ENCODE assay signal across 16 cellular contexts in the genomic region with DNA sequence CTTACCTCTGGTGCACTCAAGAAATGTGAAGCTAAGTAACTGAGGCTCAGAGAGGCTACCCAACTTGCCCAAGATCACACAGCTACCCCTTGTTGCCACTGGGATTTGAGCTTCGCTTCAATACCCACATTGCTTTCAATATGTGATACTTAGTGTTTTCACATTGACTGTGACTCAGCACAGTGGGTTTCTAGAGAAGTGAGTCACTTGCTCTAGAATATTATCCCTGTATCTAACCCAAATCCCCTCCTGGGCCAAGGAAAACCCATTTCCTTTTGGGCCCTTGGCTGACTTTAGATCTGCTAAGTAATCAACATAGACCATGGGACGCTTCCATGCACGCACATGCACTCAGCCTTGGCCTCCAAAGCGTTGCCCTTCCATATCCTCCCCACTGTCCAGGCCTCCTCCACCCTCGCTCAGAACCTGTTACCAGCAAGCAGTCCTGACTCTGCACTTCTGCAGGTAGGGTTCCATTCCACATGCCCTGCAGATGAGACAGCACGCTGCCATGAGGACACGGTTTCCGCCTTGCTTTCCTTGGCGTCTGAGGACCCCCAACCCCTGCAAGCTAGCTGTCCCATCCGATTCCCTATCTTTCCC.
DNase-seq lines count a peak whose midpoint lies in the region; ATAC-seq and TF ChIP-seq lines count a peak whose summit lies in the region.
"Had no signal": no experiment of that assay in that cellular context is flagged by ENCODE, and none has a peak within 500 bp of the region (broad histone marks: within the 10 kb centered on the region; RNA-seq: fewer than 3 reads in every experiment).

No MANE protein-coding gene starts in this region.

- H3K9me3 ChIP-seq in MG63, result no peaks in the 10 kb centered on the region
- no peaks in the 10 kb centered on the region for H3K9me3 ChIP-seq in skeletal muscle tissue (ENCODE audit: control insufficient read depth in 3 of 3, low read length in 3 of 3)
- H3K9me3 ChIP-seq in WERI-Rb-1 (ENCODE audit: severe bottlenecking), result no peaks in the 10 kb centered on the region
- H3K9me3 ChIP-seq: sigmoid colon, testis had no signal

- H3K4me3 ChIP-seq in MG63 (no peak overlapping the region), skeletal muscle tissue (ENCODE audit: low read length in 3 of 3) (no peak overlapping the region), WERI-Rb-1 (ENCODE audit: low read depth, low read length) (no peak overlapping the region)
- H3K4me3 ChIP-seq: dorsolateral prefrontal cortex, sigmoid colon, testis had no signal

- peaks cover 8 to 27% (median 23%) of the 10 kb centered on the region in 3 donors for H3K4me1 ChIP-seq in skeletal muscle tissue (ENCODE audit: control insufficient read depth in 3 of 3, insufficient read depth in 3 of 3, low read length in 3 of 3)
- H3K4me1 ChIP-seq: sigmoid colon had no signal

- ATAC-seq in activated CD4-positive, alpha-beta T cell treated with anti-CD3 and anti-CD28 coated beads for 36 hours, result peak; percentile 95
- ATAC-seq: activated CD4-positive, CD25-positive, alpha-beta regulatory T cell treated with anti-CD3 and anti-CD28 coated beads, Interleukin-2, amount 50 U/mL, for 24 hours; left lobe of liver; naive thymus-derived CD8-positive, alpha-beta T cell had no signal

- H3K27me3 Mint-ChIP-seq in activated CD4-positive, alpha-beta T cell treated with anti-CD3 and anti-CD28 coated beads for 36 hours, result peaks cover 2% of the 10 kb centered on the region
- H3K27me3 Mint-ChIP-seq in dendritic cell treated with granulocyte-macrophage colony-stimulating factor and Interleukin-4, amounts not matched to agents 40 ng/mL and 50 ng/mL, for 4 days, result peaks cover 29% of the 10 kb centered on the region

- no peak for TF ChIP-seq CTCF in WERI-Rb-1 (IDR thresholded peaks at IDR 0.05; ENCODE audit: low read depth, low read length)

- no peaks in the 10 kb centered on the region for H3K27me3 ChIP-seq in MG63
- no peaks in the 10 kb centered on the region for H3K27me3 ChIP-seq in skeletal muscle tissue (ENCODE audit: control insufficient read depth in 3 of 3, insufficient read depth in 3 of 3, low read length in 3 of 3)
- no peaks in the 10 kb centered on the region for H3K27me3 ChIP-seq in WERI-Rb-1 (ENCODE audit: insufficient read depth, low read depth, severe bottlenecking)
- H3K27me3 ChIP-seq: dorsolateral prefrontal cortex, sigmoid colon, testis had no signal

- peak; percentile 16 for DNase-seq in activated CD4-positive, alpha-beta T cell treated with anti-CD3 and anti-CD28 coated beads for 36 hours
- DNase-seq in activated CD4-positive, alpha-beta T cell treated with anti-CD3 and anti-CD28 coated beads, Interleukin-2, amount 50 U/mL, for 1 hour, result no peak
- DNase-seq in MG63 (peak; percentile 85), WERI-Rb-1 (no peak), dermis blood vessel endothelial cell (no peak)
- no peak for DNase-seq in effector CD8-positive, alpha-beta T cell (lab: John Stamatoyannopoulos, UW)
- DNase-seq: CD8-positive, alpha-beta memory T cell; naive thymus-derived CD8-positive, alpha-beta T cell; NCI-H2171; sigmoid colon; testis had no signal

- no peaks in the 10 kb centered on the region for H3K36me3 Mint-ChIP-seq in activated CD4-positive, alpha-beta T cell treated with anti-CD3 and anti-CD28 coated beads for 36 hours (ENCODE audit: low read depth)
- H3K36me3 Mint-ChIP-seq in dendritic cell treated with granulocyte-macrophage colony-stimulating factor and Interleukin-4, amounts not matched to agents 40 ng/mL and 50 ng/mL, for 4 days (ENCODE audit: low read depth), result no peaks in the 10 kb centered on the region
- H3K36me3 Mint-ChIP-seq: CD8-positive, alpha-beta memory T cell; naive thymus-derived CD8-positive, alpha-beta T cell had no signal

- no peaks in the 10 kb centered on the region for H3K9me3 Mint-ChIP-seq in activated CD4-positive, alpha-beta T cell treated with anti-CD3 and anti-CD28 coated beads for 36 hours (ENCODE audit: low read depth)
- no peaks in the 10 kb centered on the region for H3K9me3 Mint-ChIP-seq in dendritic cell treated with granulocyte-macrophage colony-stimulating factor and Interleukin-4, amounts not matched to agents 40 ng/mL and 50 ng/mL, for 4 days
- H3K9me3 Mint-ChIP-seq: CD8-positive, alpha-beta memory T cell; naive thymus-derived CD8-positive, alpha-beta T cell had no signal

- POLR2A ChIA-PET in activated CD4-positive, alpha-beta T cell treated with anti-CD3 and anti-CD28 coated beads for 36 hours (lab: Charles Lee), result no interaction called here

- intact Hi-C loops in activated CD4-positive, alpha-beta T cell treated with anti-CD3 and anti-CD28 coated beads for 36 hours (cut with DNase I, micrococcal nuclease), result loop anchor here in 1 of 2 experiments (2.0 kb wide), 1 partner anchor 28 kb away; no protein-coding TSS in a partner anchor
- intact Hi-C loops in dendritic cell treated with granulocyte-macrophage colony-stimulating factor and Interleukin-4, amounts not matched to agents 40 ng/mL and 50 ng/mL, for 4 days (cut with micrococcal nuclease), result no loop called here

- no peak overlapping the region for H3K4me3 Mint-ChIP-seq in activated CD4-positive, alpha-beta T cell treated with anti-CD3 and anti-CD28 coated beads for 36 hours
- H3K4me3 Mint-ChIP-seq in dendritic cell treated with granulocyte-macrophage colony-stimulating factor and Interleukin-4, amounts not matched to agents 40 ng/mL and 50 ng/mL, for 4 days, result no peak overlapping the region
- H3K4me3 Mint-ChIP-seq: CD8-positive, alpha-beta memory T cell; naive thymus-derived CD8-positive, alpha-beta T cell had no signal

- CTCF ChIA-PET in activated CD4-positive, alpha-beta T cell treated with anti-CD3 and anti-CD28 coated beads for 36 hours (lab: Charles Lee), result interaction anchor here (1.1 to 1.3 kb wide), 2 partner anchors 185 to 208 kb away, joined by 3 to 4 read pairs; no protein-coding TSS in a partner anchor

- H3K27ac Mint-ChIP-seq in activated CD4-positive, alpha-beta T cell treated with anti-CD3 and anti-CD28 coated beads for 36 hours, result no peak overlapping the region
- peak overlapping the region; percentile 40 for H3K27ac Mint-ChIP-seq in dendritic cell treated with granulocyte-macrophage colony-stimulating factor and Interleukin-4, amounts not matched to agents 40 ng/mL and 50 ng/mL, for 4 days
- H3K27ac Mint-ChIP-seq: CD8-positive, alpha-beta memory T cell; naive thymus-derived CD8-positive, alpha-beta T cell had no signal

- H3K27ac ChIP-seq in skeletal muscle tissue (ENCODE audit: low read depth, low read length) (peak overlapping the region; percentile 85), WERI-Rb-1 (no peak overlapping the region)
- H3K27ac ChIP-seq: dorsolateral prefrontal cortex, sigmoid colon, testis had no signal

- H3K36me3 ChIP-seq in MG63 (no peaks in the 10 kb centered on the region), skeletal muscle tissue (ENCODE audit: control insufficient read depth in 3 of 3, insufficient read depth in 3 of 3, low read length in 3 of 3) (no peaks in the 10 kb centered on the region), WERI-Rb-1 (no peaks in the 10 kb centered on the region)
- H3K36me3 ChIP-seq: sigmoid colon had no signal

- H3K9ac ChIP-seq in skeletal muscle tissue (ENCODE audit: low read depth in 1 of 3, low read length in 3 of 3), result no peak overlapping the region

- H3K4me1 Mint-ChIP-seq in activated CD4-positive, alpha-beta T cell treated with anti-CD3 and anti-CD28 coated beads for 36 hours, result peaks cover 13% of the 10 kb centered on the region
- H3K4me1 Mint-ChIP-seq in dendritic cell treated with granulocyte-macrophage colony-stimulating factor and Interleukin-4, amounts not matched to agents 40 ng/mL and 50 ng/mL, for 4 days (ENCODE audit: low read depth), result peaks cover 30% of the 10 kb centered on the region
- H3K4me1 Mint-ChIP-seq: CD8-positive, alpha-beta memory T cell had no signal

Comparison
In these comparisons a context has a peak if more than half of its experiments do, and no peak if none do; other contexts are left out.
1. DNase-seq: peak in activated CD4-positive, alpha-beta T cell treated with anti-CD3 and anti-CD28 coated beads for 36 hours (single experiment) and MG63 (single experiment); none in activated CD4-positive, alpha-beta T cell treated with anti-CD3 and anti-CD28 coated beads, Interleukin-2, amount 50 U/mL, for 1 hour (single experiment), WERI-Rb-1 (single experiment), dermis blood vessel endothelial cell (single experiment) and effector CD8-positive, alpha-beta T cell (single experiment).